In the genomic region with DNA sequence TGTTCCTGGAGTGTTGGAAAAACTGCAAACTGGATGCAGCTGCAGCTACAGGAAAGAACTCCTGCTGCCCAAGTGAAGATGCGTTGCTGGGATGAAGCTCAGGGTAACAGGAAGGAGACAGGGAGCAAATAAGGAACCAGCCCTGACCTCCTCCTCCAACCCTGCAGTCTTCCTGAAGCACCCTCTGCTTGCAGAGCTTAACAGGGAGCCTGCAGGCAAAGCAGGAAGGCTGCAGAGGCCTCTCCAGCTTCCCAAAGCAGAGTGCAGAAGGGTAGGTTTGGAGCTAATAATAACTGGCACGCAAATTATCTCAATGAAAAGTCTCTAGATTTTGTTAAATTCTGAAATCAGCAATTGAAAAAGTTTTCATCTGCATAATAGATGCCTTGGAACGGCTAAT, we compare ENCODE assay signal across 18 cellular contexts.
DNase-seq lines count a peak whose midpoint lies in the region; ATAC-seq and TF ChIP-seq lines count a peak whose summit lies in the region.
"Had no signal": no experiment of that assay in that cellular context is flagged by ENCODE, and none has a peak within 500 bp of the region (broad histone marks: within the 10 kb centered on the region; RNA-seq: fewer than 3 reads in every experiment).

No MANE protein-coding gene starts in this region.

- peaks cover 25% of the 10 kb centered on the region for H3K4me1 ChIP-seq in cardiac muscle cell (ENCODE audit: low read depth)
- no peaks in the 10 kb centered on the region for H3K4me1 ChIP-seq in right cardiac atrium (ENCODE audit: control insufficient read depth, insufficient read depth, low read length)
- H3K4me1 ChIP-seq in endodermal cell (ENCODE audit: control insufficient read depth, insufficient read depth, low read length): peaks cover 8% of the 10 kb centered on the region
- peaks cover 2% of the 10 kb centered on the region for H3K4me1 ChIP-seq in mesendoderm (ENCODE audit: control insufficient read depth, low read depth, low read length)
- H3K4me1 ChIP-seq: A549, Caco-2 had no signal

- DNase-seq in cardiac muscle cell (ENCODE audit: low read depth in 1 of 2, low spot score in 1 of 2) (no peak), right cardiac atrium (no peak), endodermal cell (peak; percentile 51), islet precursor cell (peak; percentile 59), mesendoderm (no peak), NCI-H774 (lab: John Stamatoyannopoulos, UW) (no peak), NCI-H69 (lab: John Stamatoyannopoulos, UW) (no peak)
- DNase-seq: AML-193; Caco-2; CD4-positive, alpha-beta T cell; GM23248; HFFc6 had no signal

- peaks cover 7% of the 10 kb centered on the region for H3K36me3 Mint-ChIP-seq in endodermal cell (ENCODE audit: low read depth)

- H3K18ac ChIP-seq in mesendoderm (ENCODE audit: low read length): no peak overlapping the region

- H3K9me3 Mint-ChIP-seq in endodermal cell: no peaks in the 10 kb centered on the region

- TF ChIP-seq POLR2A in GM18505 (IDR thresholded peaks at IDR 0.05; ENCODE audit: borderline replicate concordance, extremely low read depth, insufficient read depth, insufficient read length): no peak

- 70% methylated on average over 3 of the region's 3 CpGs for WGBS in right cardiac atrium
- 86 to 91% methylated on average over 2 to 3 of the region's 3 CpGs for WGBS in endodermal cell (ENCODE audit: insufficient coverage in 1 of 2, insufficient read length in 1 of 2), 2 experiments
- WGBS in mesendoderm (ENCODE audit: extremely low coverage, insufficient coverage, low lambda C conversion rate): no CpG with 5 or more reads among the region's 3 CpGs

- no peak overlapping the region for H3K4me3 Mint-ChIP-seq in endodermal cell
- H3K4me3 Mint-ChIP-seq: CD4-positive, alpha-beta T cell; HFFc6 had no signal

- H3K4me3 ChIP-seq in cardiac muscle cell: no peak overlapping the region
- no peak overlapping the region for H3K4me3 ChIP-seq in right cardiac atrium (ENCODE audit: low read length)
- no peak overlapping the region for H3K4me3 ChIP-seq in endodermal cell (ENCODE audit: low read length)
- H3K4me3 ChIP-seq in mesendoderm (ENCODE audit: low read length): no peak overlapping the region
- H3K4me3 ChIP-seq: A549, GM23248 had no signal

- no peak overlapping the region for H4K5ac ChIP-seq in mesendoderm (ENCODE audit: low read length)

- H3K9me3 ChIP-seq in cardiac muscle cell (ENCODE audit: low read depth) (no peaks in the 10 kb centered on the region), right cardiac atrium (ENCODE audit: control insufficient read depth, low read length) (no peaks in the 10 kb centered on the region), endodermal cell (ENCODE audit: control insufficient read depth, low read length) (peaks cover 6% of the 10 kb centered on the region)
- H3K9me3 ChIP-seq: A549, Caco-2 had no signal

- no peak overlapping the region for H3K56ac ChIP-seq in mesendoderm (ENCODE audit: low read length)

- H4K8ac ChIP-seq in mesendoderm (ENCODE audit: low read depth, low read length): no peak overlapping the region

- H3K27me3 Mint-ChIP-seq in endodermal cell (ENCODE audit: insufficient read depth): no peaks in the 10 kb centered on the region
- H3K27me3 Mint-ChIP-seq: CD4-positive, alpha-beta T cell had no signal

- intact Hi-C loops in right cardiac atrium (cut with DNase I): no loop called here

- H3K79me1 ChIP-seq in mesendoderm (ENCODE audit: low read length): no peaks in the 10 kb centered on the region

- H3K4me2 ChIP-seq in mesendoderm (ENCODE audit: low read length): no peak overlapping the region
- H3K4me2 ChIP-seq: A549 had no signal

- H2AK5ac ChIP-seq in mesendoderm (ENCODE audit: low read length): no peak overlapping the region

- H2BK120ac ChIP-seq in mesendoderm (ENCODE audit: low read depth, low read length): no peak overlapping the region

- no peak overlapping the region for H2BK15ac ChIP-seq in mesendoderm (replicated peaks; ENCODE audit: low read depth)

- H3K27me3 ChIP-seq in cardiac muscle cell (no peaks in the 10 kb centered on the region), right cardiac atrium (ENCODE audit: control insufficient read depth, insufficient read depth) (no peaks in the 10 kb centered on the region), endodermal cell (ENCODE audit: control insufficient read depth, insufficient read depth, low read length, poor library complexity, severe bottlenecking) (no peaks in the 10 kb centered on the region), mesendoderm (ENCODE audit: insufficient read depth, low read length, poor library complexity) (no peaks in the 10 kb centered on the region)

- no peaks in the 10 kb centered on the region for H3K79me2 ChIP-seq in mesendoderm (ENCODE audit: control insufficient read depth, insufficient read depth, low read length)

- H2BK5ac ChIP-seq in mesendoderm (ENCODE audit: low read length): no peak overlapping the region

- no peak overlapping the region for H3K4ac ChIP-seq in mesendoderm (ENCODE audit: low read depth, low read length)

- no peak overlapping the region for H3K9ac ChIP-seq in endodermal cell (ENCODE audit: extremely low read depth, low read length, poor library complexity, severe bottlenecking)
- no peak overlapping the region for H3K9ac ChIP-seq in mesendoderm (ENCODE audit: low read length)
- H3K9ac ChIP-seq: GM23248 had no signal

- ATAC-seq in right cardiac atrium (no peak), GM18505 (IDR thresholded peaks at IDR 0.05; ENCODE audit: unreplicated experiment) (no peak)
- ATAC-seq: A549, HCT116, HepG2 had no signal

- H3K27ac ChIP-seq in cardiac muscle cell: peak overlapping the region; percentile 58
- H3K27ac ChIP-seq in right cardiac atrium (ENCODE audit: low read length): no peak overlapping the region
- no peak overlapping the region for H3K27ac ChIP-seq in endodermal cell (ENCODE audit: low read depth, low read length)
- no peak overlapping the region for H3K27ac ChIP-seq in mesendoderm (ENCODE audit: low read depth, low read length)
- H3K27ac ChIP-seq: 22Rv1, A549, C4-2B, GM23248 had no signal

- H3K27ac Mint-ChIP-seq in endodermal cell: no peak overlapping the region
- H3K27ac Mint-ChIP-seq: CD4-positive, alpha-beta T cell; HFFc6 had no signal

- H3K36me3 ChIP-seq in cardiac muscle cell: no peaks in the 10 kb centered on the region
- peaks cover 14% of the 10 kb centered on the region for H3K36me3 ChIP-seq in endodermal cell (ENCODE audit: control insufficient read depth, insufficient read depth, low read length)
- H3K36me3 ChIP-seq in mesendoderm (ENCODE audit: control insufficient read depth, insufficient read depth, low read length): no peaks in the 10 kb centered on the region

- TF ChIP-seq CTCF in cardiac muscle cell (IDR thresholded peaks at IDR 0.05; ENCODE audit: low read depth, low read length): no peak
- no peak for TF ChIP-seq CTCF in endodermal cell (conservative IDR thresholded peaks at IDR 0.05)

- peaks cover 30% of the 10 kb centered on the region for H3K4me1 Mint-ChIP-seq in endodermal cell

- no peak overlapping the region for H3K23ac ChIP-seq in mesendoderm (ENCODE audit: low read length)

Comparison
In these comparisons a context has a peak if more than half of its experiments do, and no peak if none do; other contexts are left out.
1. DNase-seq: peak in endodermal cell (single experiment) and islet precursor cell (single experiment); none in cardiac muscle cell (0 of 2), right cardiac atrium (0 of 3), mesendoderm (single experiment), NCI-H774 (single experiment) and NCI-H69 (single experiment).